In genomic region chr21:26070822-26071425, GRCh38 we compare ENCODE assay signal across 8 cellular contexts.
A peak's percentile ranks its signal among the peaks of the same experiment; 100 is the strongest.
DNase-seq lines count a peak whose midpoint lies in the region; ATAC-seq, FAIRE-seq and TF ChIP-seq lines count a peak whose summit lies in the region.

No MANE protein-coding gene starts in this region.

- peaks cover 0 to 2% (median 0%) of the 10 kb centered on the region in 8 donors for H3K9me3 Mint-ChIP-seq in CD4-positive, alpha-beta memory T cell

- peaks cover 32 to 47% (median 40%) of the 10 kb centered on the region in 4 donors for H3K4me1 Mint-ChIP-seq in CD4-positive, alpha-beta memory T cell

- no peak for TF ChIP-seq POLR2A in H54 (IDR thresholded peaks at IDR 0.05; ENCODE audit: low read depth, low read length)

- peak overlapping the region; percentile 27 to 42 for H3K4me3 ChIP-seq in CD4-positive, alpha-beta memory T cell (ENCODE audit: low read length in 2 of 2)
- no peak overlapping the region for H3K4me3 ChIP-seq in SU-DHL-6 (ENCODE audit: insufficient read depth, low read length, poor library complexity, severe bottlenecking)
- H3K4me3 ChIP-seq in epithelial cell of proximal tubule (ENCODE audit: low read depth, low read length) = peak overlapping the region; percentile 2
- peak overlapping the region; percentile 49 for H3K4me3 ChIP-seq in rectal smooth muscle tissue (ENCODE audit: low read length)

- CTCF ChIA-PET in CD4-positive, alpha-beta memory T cell (lab: Charles Lee; ENCODE audit: partially characterized antibody) = interaction anchor here (1.6 kb wide), 1 partner anchor 98 kb away, joined by 6 read pairs; no protein-coding TSS in a partner anchor

- H3K9ac ChIP-seq in SU-DHL-6 (ENCODE audit: low read length) (no peak overlapping the region), rectal smooth muscle tissue (ENCODE audit: low read length) (no peak overlapping the region)

- peak overlapping the region; percentile 76 to 90 (median 85) for H3K4me3 Mint-ChIP-seq in CD4-positive, alpha-beta memory T cell

- no peaks in the 10 kb centered on the region for H3K27me3 ChIP-seq in CD4-positive, alpha-beta memory T cell (ENCODE audit: insufficient read depth, low read length)
- H3K27me3 ChIP-seq in SU-DHL-6 (ENCODE audit: low read length) = no peaks in the 10 kb centered on the region
- no peaks in the 10 kb centered on the region for H3K27me3 ChIP-seq in rectal smooth muscle tissue (ENCODE audit: control insufficient read depth, insufficient read depth, low read length)

- peak; percentile 28 to 56 (median 36) for DNase-seq in CD4-positive, alpha-beta memory T cell
- DNase-seq in H54 (ENCODE audit: insufficient read length, low spot score) (no peak), epithelial cell of proximal tubule (ENCODE audit: low read depth) (peak; percentile 15), ecto neural progenitor cell (ENCODE audit: low spot score) (no peak)

- ATAC-seq in GM21737 (IDR thresholded peaks at IDR 0.05; ENCODE audit: unreplicated experiment) (no peak), GM19463 (IDR thresholded peaks at IDR 0.05; ENCODE audit: unreplicated experiment) (no peak)

- FAIRE-seq in H54 (lab: Jason Lieb, UNC) = peak; percentile 69

- TF ChIP-seq CTCF in SU-DHL-6 (IDR thresholded peaks at IDR 0.05; ENCODE audit: insufficient read depth, low read length, poor library complexity, severe bottlenecking) (no peak), epithelial cell of proximal tubule (conservative IDR thresholded peaks at IDR 0.05; ENCODE audit: low read depth, low read length) (no peak)

- H3K9me2 ChIP-seq in SU-DHL-6 (replicated peaks; ENCODE audit: insufficient read depth, low read length) = no peaks in the 10 kb centered on the region

- H3K9me3 ChIP-seq in CD4-positive, alpha-beta memory T cell (ENCODE audit: control insufficient read depth in 1 of 2, low read length in 2 of 2) = no peaks in the 10 kb centered on the region
- no peaks in the 10 kb centered on the region for H3K9me3 ChIP-seq in SU-DHL-6 (ENCODE audit: insufficient read depth, low read length)

- H3K4me2 ChIP-seq in SU-DHL-6 (ENCODE audit: low read depth, low read length, poor library complexity, severe bottlenecking) = no peak overlapping the region

- peaks cover 41% of the 10 kb centered on the region for H3K4me1 ChIP-seq in CD4-positive, alpha-beta memory T cell (ENCODE audit: insufficient read depth, low read length)
- peaks cover 8% of the 10 kb centered on the region for H3K4me1 ChIP-seq in rectal smooth muscle tissue (ENCODE audit: control insufficient read depth, insufficient read depth, low read length)

- no peaks in the 10 kb centered on the region for H3F3A ChIP-seq in SU-DHL-6 (ENCODE audit: insufficient read depth)

- intact Hi-C loops in CD4-positive, alpha-beta memory T cell (cut with micrococcal nuclease) = loop anchor here (1.0 kb wide), 1 partner anchor 99 kb away; the partner anchor contains the start of gene APP

- H3K27ac Mint-ChIP-seq in CD4-positive, alpha-beta memory T cell = peak overlapping the region; percentile 70 to 93 (median 87)

- H3K27me3 Mint-ChIP-seq in CD4-positive, alpha-beta memory T cell = no peaks in the 10 kb centered on the region

- no peaks in the 10 kb centered on the region for H3K36me3 ChIP-seq in CD4-positive, alpha-beta memory T cell (ENCODE audit: insufficient read depth, low read length)
- no peaks in the 10 kb centered on the region for H3K36me3 ChIP-seq in SU-DHL-6 (ENCODE audit: low read length)
- no peaks in the 10 kb centered on the region for H3K36me3 ChIP-seq in rectal smooth muscle tissue (ENCODE audit: control insufficient read depth, insufficient read depth, low read length)

- H2AFZ ChIP-seq in SU-DHL-6 (ENCODE audit: low read depth, low read length, severe bottlenecking) = peak overlapping the region; percentile 35

- H4K20me1 ChIP-seq in SU-DHL-6 (ENCODE audit: low read depth, low read length) = no peaks in the 10 kb centered on the region

- H3K36me3 Mint-ChIP-seq in CD4-positive, alpha-beta memory T cell = no peaks in the 10 kb centered on the region

- H3K79me2 ChIP-seq in SU-DHL-6 (ENCODE audit: insufficient read depth, low read length) = no peaks in the 10 kb centered on the region

- POLR2A ChIA-PET in CD4-positive, alpha-beta memory T cell (lab: Charles Lee; ENCODE audit: partially characterized antibody) = interaction anchor here (1.0 to 2.7 kb wide), 3 partner anchors 8 to 100 kb away, joined by 3 to 9 read pairs (median 4); no protein-coding TSS in a partner anchor

- peak overlapping the region; percentile 44 for H3K27ac ChIP-seq in CD4-positive, alpha-beta memory T cell (ENCODE audit: low read depth, low read length)
- H3K27ac ChIP-seq in SU-DHL-6 (ENCODE audit: low read depth, low read length) (no peak overlapping the region), rectal smooth muscle tissue (ENCODE audit: low read depth, low read length) (peak overlapping the region; percentile 8)

Comparison
In these comparisons a context has a peak if more than half of its experiments do, and no peak if none do; other contexts are left out.
1. DNase-seq: peak in CD4-positive, alpha-beta memory T cell (5 of 5) and epithelial cell of proximal tubule (single experiment); none in H54 (single experiment) and ecto neural progenitor cell (single experiment).